9 cellular contexts compared by ENCODE assay signal in genomic region chr1:241356519-241357365, GRCh38. TPM values are rescaled to one million over a fixed set of nuclear protein-coding genes. Genes with fewer than 3 reads are reported as not detected.
DNase-seq lines count a peak whose midpoint lies in the region; FAIRE-seq and TF ChIP-seq lines count a peak whose summit lies in the region.
"Had no signal": no experiment of that assay in that cellular context is flagged by ENCODE, and none has a peak within 500 bp of the region (broad histone marks: within the 10 kb centered on the region; RNA-seq: fewer than 3 reads in every experiment).

RGS7 (minus strand) TSS chr1:241357205.

- H3K36me3 ChIP-seq in HEK293 (ENCODE audit: control insufficient read depth in 2 of 2, insufficient read depth in 1 of 2, low read length in 2 of 2) (no peaks in the 10 kb centered on the region), neural cell (ENCODE audit: insufficient read depth, low read length) (no peaks in the 10 kb centered on the region), OCI-LY7 (ENCODE audit: insufficient read depth, low read length) (no peaks in the 10 kb centered on the region)

- H3K4me3 ChIP-seq in HEK293 (ENCODE audit: low read depth, low read length) (peak within 1 kb of the TSS; percentile 77), neural cell (ENCODE audit: low read length) (peak within 1 kb of the TSS; percentile 82), OCI-LY7 (ENCODE audit: low read depth, low read length, poor library complexity, severe bottlenecking) (no peak within 1 kb of the TSS)

- H3K9ac ChIP-seq in neural cell (ENCODE audit: low read length): peak within 1 kb of the TSS; percentile 71

- H3K9me2 ChIP-seq in neural cell (ENCODE audit: insufficient read depth, low read length): no peaks in the 10 kb centered on the region
- no peaks in the 10 kb centered on the region for H3K9me2 ChIP-seq in OCI-LY7 (ENCODE audit: insufficient read depth, low read length)

- peak; percentile 58 to 91 (median 89) for DNase-seq in NCI-H1417 (lab: John Stamatoyannopoulos, UW)
- DNase-seq in NCI-H1417 treated with DMSO at 0.1 percent for 48 hours (lab: John Stamatoyannopoulos, UW): no peak
- DNase-seq in NCI-H1436 treated with DMSO at 0.1 percent for 48 hours (lab: John Stamatoyannopoulos, UW): peak; percentile 44
- peak; percentile 21 to 32 for DNase-seq in activated T-cell treated with anti-CD3 and anti-CD28 coated beads, Interleukin-2, amount 50 U/mL, for 48 hours
- peak; percentile 75 to 80 for DNase-seq in frontal cortex (ENCODE audit: low spot score in 2 of 2)
- DNase-seq in OCI-LY7 (ENCODE audit: low spot score): no peak

- no peaks in the 10 kb centered on the region for H3K9me3 ChIP-seq in HEK293 (ENCODE audit: control insufficient read depth, insufficient read depth, low read depth, low read length)
- no peaks in the 10 kb centered on the region for H3K9me3 ChIP-seq in neural cell (ENCODE audit: low read length)
- no peaks in the 10 kb centered on the region for H3K9me3 ChIP-seq in OCI-LY7 (ENCODE audit: low read length)

- CTCF ChIA-PET in HEK293 (lab: Yijun Ruan, JAX): no interaction called here
- CTCF ChIA-PET in OCI-LY7 (lab: Charles Lee; ENCODE audit: unreplicated experiment): no interaction called here

- POLR2A ChIA-PET in HEK293 (lab: Yijun Ruan, JAX): no interaction called here
- POLR2A ChIA-PET in OCI-LY7 (lab: Charles Lee): no interaction called here

- intact Hi-C loops in OCI-LY7 (cut with micrococcal nuclease; ENCODE audit: unreplicated experiment): no loop called here

- H3K27ac ChIP-seq in HEK293 (ENCODE audit: extremely low read depth, low read depth, low read length) (peak within 1 kb of the TSS; percentile 70; the same call in 1 of the 2 replicates), neural cell (ENCODE audit: low read length) (peak within 1 kb of the TSS; percentile 42), OCI-LY7 (ENCODE audit: low read depth, low read length, poor library complexity, severe bottlenecking) (no peak within 1 kb of the TSS)

- TF ChIP-seq CTCF in HEK293 (tag by site-specific recombination; IDR thresholded peaks at IDR 0.05) (peak; percentile 78), neural cell (IDR thresholded peaks at IDR 0.05; ENCODE audit: poor library complexity, severe bottlenecking) (no peak), OCI-LY7 (conservative IDR thresholded peaks at IDR 0.05; ENCODE audit: low read length) (no peak)

- peak; percentile 21 for TF ChIP-seq EP300 in neural cell (conservative IDR thresholded peaks at IDR 0.05; ENCODE audit: poor library complexity, severe bottlenecking)

- no peaks in the 10 kb centered on the region for H4K20me1 ChIP-seq in neural cell (ENCODE audit: insufficient read depth)
- no peaks in the 10 kb centered on the region for H4K20me1 ChIP-seq in OCI-LY7 (ENCODE audit: insufficient read depth, low read length)

- H3K79me2 ChIP-seq in neural cell (replicated peaks; ENCODE audit: insufficient read depth, low read length): peaks cover 7% of the 10 kb centered on the region
- H3K79me2 ChIP-seq in OCI-LY7 (ENCODE audit: insufficient read depth, low read depth, low read length): no peaks in the 10 kb centered on the region

- FAIRE-seq in frontal cortex (lab: Jason Lieb, UNC): no peak
- FAIRE-seq: colon had no signal

- TF ChIP-seq RAD21 in neural cell (conservative IDR thresholded peaks at IDR 0.05): peak; percentile 54

- BruUV-seq in OCI-LY7 (replicated peaks; lab: Mats Ljungman, UMichigan): no TSS peak

- H3F3A ChIP-seq in neural cell (ENCODE audit: insufficient read depth, low read length, poor library complexity, severe bottlenecking): no peaks in the 10 kb centered on the region

- H3K4me1 ChIP-seq in HEK293 (ENCODE audit: control insufficient read depth, insufficient read depth, low read length): no peaks in the 10 kb centered on the region
- H3K4me1 ChIP-seq in OCI-LY7 (ENCODE audit: insufficient read depth, low read length, poor library complexity, severe bottlenecking): no peaks in the 10 kb centered on the region

- no peak within 1 kb of the TSS for H2AFZ ChIP-seq in neural cell (ENCODE audit: low read depth, low read length)
- H2AFZ ChIP-seq in OCI-LY7 (ENCODE audit: low read length): no peak within 1 kb of the TSS

- H3K27me3 ChIP-seq in neural cell (ENCODE audit: insufficient read depth, low read depth, low read length): peaks cover 9% of the 10 kb centered on the region

- H3K4me2 ChIP-seq in neural cell (ENCODE audit: low read length) (peak within 1 kb of the TSS; percentile 43), OCI-LY7 (ENCODE audit: low read length) (no peak within 1 kb of the TSS)

TF ChIP-seq in HEK293, 187 proteins besides CTCF, POLR2A, EP300 and RAD21 (continues in another document):
- no peak for TF ChIP-seq ZFP69B (tag by site-specific recombination; IDR thresholded peaks at IDR 0.05)
- TF ChIP-seq GLIS2 (tag by site-specific recombination; IDR thresholded peaks at IDR 0.05): no peak; the same call in 1 of the 2 replicates
- no peak for TF ChIP-seq ZNF366 (tag by site-specific recombination; conservative IDR thresholded peaks at IDR 0.05)
- TF ChIP-seq ZNF561 (tag by site-specific recombination; IDR thresholded peaks at IDR 0.05; ENCODE audit: borderline replicate concordance): peak; percentile 99
- no peak for TF ChIP-seq ZNF121 (tag by site-specific recombination; IDR thresholded peaks at IDR 0.05)
- no peak for TF ChIP-seq PBX3 (CRISPR knock-in tag; IDR thresholded peaks at IDR 0.05)
- no peak for TF ChIP-seq ZNF426 (tag by site-specific recombination; IDR thresholded peaks at IDR 0.05)
- TF ChIP-seq PRDM1 (tag by site-specific recombination; IDR thresholded peaks at IDR 0.05): no peak
- TF ChIP-seq ZNF677 (tag by site-specific recombination; IDR thresholded peaks at IDR 0.05): 0 out of 2 replicates have a peak, but pooled peaks have one; percentile 1
- no peak for TF ChIP-seq FEZF1 (tag by site-specific recombination; IDR thresholded peaks at IDR 0.05)
- peak; percentile 3; the same call in 1 of the 2 replicates for TF ChIP-seq ZFHX2 (tag by site-specific recombination; conservative IDR thresholded peaks at IDR 0.05)
- no peak for TF ChIP-seq ZNF548 (tag by site-specific recombination; IDR thresholded peaks at IDR 0.05)
- peak; percentile 75 for TF ChIP-seq ZBTB20 (tag by site-specific recombination; IDR thresholded peaks at IDR 0.05)
- TF ChIP-seq ZNF138 (tag by site-specific recombination; IDR thresholded peaks at IDR 0.05; ENCODE audit: borderline replicate concordance): no peak
- 0 out of 2 replicates have a peak, but pooled peaks have one; percentile 36 for TF ChIP-seq ZNF600 (tag by site-specific recombination; IDR thresholded peaks at IDR 0.05)
- TF ChIP-seq ZXDB (tag by site-specific recombination; IDR thresholded peaks at IDR 0.05): no peak

TF ChIP-seq in neural cell, 6 proteins besides CTCF, POLR2A, EP300 and RAD21:
- TF ChIP-seq SMC3 (conservative IDR thresholded peaks at IDR 0.05; ENCODE audit: poor library complexity) (peak; percentile 51), POLR2AphosphoS5 (IDR thresholded peaks at IDR 0.05) (peak; percentile 57), REST (IDR thresholded peaks at IDR 0.05; ENCODE audit: borderline replicate concordance) (peak; percentile 42), MXI1 (conservative IDR thresholded peaks at IDR 0.05; ENCODE audit: poor library complexity, severe bottlenecking) (peak; percentile 64), TAF1 (IDR thresholded peaks at IDR 0.05; ENCODE audit: low read depth) (peak; percentile 83), EZH2 (IDR thresholded peaks at IDR 0.05; ENCODE audit: borderline replicate concordance, insufficient read depth, low read length, poor library complexity, severe bottlenecking) (no peak)

RNA-seq across cellular contexts. Expression of gene RGS7, which starts in this region (rescaled TPM):
- total RNA-seq in frontal cortex: 20.0 TPM
- polyA plus RNA-seq in neural cell: 22.2 and 24.2 TPM in 2 replicates
- polyA minus RNA-seq in neural cell: 22.6 and 27.0 TPM in 2 replicates
- not detected in 2 replicates for total RNA-seq in OCI-LY7 (2014; rRNA removed; shearing (Covaris generic))
- total RNA-seq in OCI-LY7 (2022): not detected in 2 replicates

Comparison
In these comparisons a context has a peak if more than half of its experiments do, and no peak if none do; other contexts are left out.
1. RNA of gene RGS7 (total RNA-seq): 20.0 TPM in frontal cortex (single experiment); not detected in OCI-LY7; every median in the first group is over 10 times any median in the second.
2. DNase-seq: peak in NCI-H1417 (3 of 3), NCI-H1436 treated with DMSO at 0.1 percent for 48 hours (single experiment), activated T-cell treated with anti-CD3 and anti-CD28 coated beads, Interleukin-2, amount 50 U/mL, for 48 hours (2 of 2) and frontal cortex (2 of 2); none in NCI-H1417 treated with DMSO at 0.1 percent for 48 hours (single experiment) and OCI-LY7 (single experiment).